ENCODE assay signal across 21 cellular contexts in genomic region chr7:82211333-82211732, GRCh38.
"Had no signal": no experiment of that assay in that cellular context is flagged by ENCODE, and none has a peak within 500 bp of the region (broad histone marks: within the 10 kb centered on the region; RNA-seq: fewer than 3 reads in every experiment).

No MANE protein-coding gene starts in this region.

- H3K27ac ChIP-seq: esophagus squamous epithelium, pancreas, right lobe of liver, thyroid gland, vagina had no signal

- H3K36me3 ChIP-seq: esophagus squamous epithelium, pancreas, right lobe of liver, thyroid gland, vagina had no signal

- H3K4me1 ChIP-seq: esophagus squamous epithelium, pancreas, right lobe of liver, vagina had no signal

- ATAC-seq: effector memory CD8-positive, alpha-beta T cell; natural killer cell; pancreas; right lobe of liver; stimulated activated naive CD8-positive, alpha-beta T cell treated with anti-CD3 and anti-CD28 coated beads, Interleukin-15, amount 100 ng/mL, for 72 hours had no signal

- H3K9me3 ChIP-seq: esophagus squamous epithelium, pancreas, right lobe of liver, thyroid gland, vagina had no signal

- H3K27me3 ChIP-seq: esophagus squamous epithelium, pancreas, right lobe of liver, thyroid gland, vagina had no signal

- DNase-seq: cortex of kidney; effector memory CD8-positive, alpha-beta T cell; erythroblast; esophagus squamous epithelium; foreskin melanocyte; head of caudate nucleus; natural killer cell; occipital lobe; pancreas; right lobe of liver; small intestine; stimulated activated CD4-positive, alpha-beta T cell treated with anti-CD3 and anti-CD28 coated beads, Interleukin-12 subunit alpha, Interleukin-12 subunit beta, amount 100 ng/mL, for 4 hours; stimulated activated CD4-positive, alpha-beta T cell treated with anti-CD3 and anti-CD28 coated beads, Interleukin-1b, Interleukin-23, amount 100 ng/mL, for 48 hours; stimulated activated CD4-positive, alpha-beta T cell treated with anti-CD3 and anti-CD28 coated beads, Interleukin-4, amount 100 ng/mL, for 1 hour; stimulated activated CD8-positive, alpha-beta memory T cell treated with anti-CD3 and anti-CD28 coated beads, Interleukin-4, amount 100 ng/mL, for 48 hours; stimulated activated naive CD4-positive, alpha-beta T cell; stimulated activated naive CD8-positive, alpha-beta T cell treated with anti-CD3 and anti-CD28 coated beads, Interleukin-15, amount 100 ng/mL, for 72 hours; thyroid gland; trophoblast cell had no signal

- H3K4me3 ChIP-seq: esophagus squamous epithelium, lung, pancreas, right lobe of liver, thyroid gland, vagina had no signal
